Comparison of ENCODE assay signal across 1 cellular context in genomic region chr4:74433541-74434172, GRCh38.
TF ChIP-seq lines count a peak whose summit lies in the region.

No MANE protein-coding gene starts in this region.

TF ChIP-seq in HepG2, 621 proteins besides CTCF, POLR2A, EP300 and RAD21:
- TF ChIP-seq ZNF225 (CRISPR knock-in tag; IDR thresholded peaks at IDR 0.05) (no peak), FOXO4 (CRISPR knock-in tag; conservative IDR thresholded peaks at IDR 0.05) (no peak), EHMT2 (IDR thresholded peaks at IDR 0.05; ENCODE audit: borderline replicate concordance, low read depth, low read length) (no peak), ZNF687 (CRISPR knock-in tag; IDR thresholded peaks at IDR 0.05) (no peak), IRF2 (CRISPR knock-in tag; IDR thresholded peaks at IDR 0.05) (peak; percentile 80; the same call in 1 of the 2 replicates), HCFC1 (IDR thresholded peaks at IDR 0.05; ENCODE audit: low read depth, low read length) (0 out of 2 replicates have a peak, but pooled peaks have one; percentile 19), PHF21A (CRISPR knock-in tag; IDR thresholded peaks at IDR 0.05) (no peak), ZMYM4 (CRISPR knock-in tag; IDR thresholded peaks at IDR 0.05) (peak; percentile 60; the same call in 1 of the 2 replicates), GPBP1L1 (CRISPR knock-in tag; IDR thresholded peaks at IDR 0.05) (no peak), PRDM10 (CRISPR knock-in tag; IDR thresholded peaks at IDR 0.05; ENCODE audit: low read depth) (0 out of 2 replicates have a peak, but pooled peaks have one; percentile 47), ZNF775 (CRISPR knock-in tag; IDR thresholded peaks at IDR 0.05; ENCODE audit: borderline replicate concordance) (no peak), PRPF4 (IDR thresholded peaks at IDR 0.05; ENCODE audit: low read depth, low read length, poor library complexity, severe bottlenecking) (no peak), THAP11 (CRISPR knock-in tag; IDR thresholded peaks at IDR 0.05) (no peak), RARA (CRISPR knock-in tag; IDR thresholded peaks at IDR 0.05) (no peak), ATF1 (CRISPR knock-in tag; IDR thresholded peaks at IDR 0.05) (0 out of 2 replicates have a peak, but pooled peaks have one; percentile 33), NFYB (CRISPR knock-in tag; IDR thresholded peaks at IDR 0.05) (peak; percentile 67), ZNF20 (CRISPR knock-in tag; IDR thresholded peaks at IDR 0.05) (0 out of 2 replicates have a peak, but pooled peaks have one; percentile 70), TRIM22 (IDR thresholded peaks at IDR 0.05) (no peak), DRAP1 (CRISPR knock-in tag; IDR thresholded peaks at IDR 0.05) (peak; percentile 35; the same call in 1 of the 2 replicates), AFF4 (CRISPR knock-in tag; IDR thresholded peaks at IDR 0.05) (no peak), SMARCE1 (IDR thresholded peaks at IDR 0.05; ENCODE audit: borderline replicate concordance) (no peak), CREB1 (IDR thresholded peaks at IDR 0.05) (no peak), CREB1 (CRISPR knock-in tag; IDR thresholded peaks at IDR 0.05) (peak; percentile 46; the same call in 1 of the 2 replicates), NFYC (CRISPR knock-in tag; IDR thresholded peaks at IDR 0.05) (peak; percentile 75), CEBPB (IDR thresholded peaks at IDR 0.05; ENCODE audit: borderline replicate concordance, low read depth, low read length) (peak; percentile 34; the same call in 1 of the 2 replicates), JUN (CRISPR knock-in tag; IDR thresholded peaks at IDR 0.05) (no peak), ADNP (CRISPR knock-in tag; IDR thresholded peaks at IDR 0.05) (no peak), FOXA1 (IDR thresholded peaks at IDR 0.05) (no peak), FOXA1 (CRISPR knock-in tag; IDR thresholded peaks at IDR 0.05) (no peak)
TF ChIP-seq in HepG2: peak in this region for 11.
